Comparison of ENCODE assay signal across 8 cellular contexts in the genomic region with DNA sequence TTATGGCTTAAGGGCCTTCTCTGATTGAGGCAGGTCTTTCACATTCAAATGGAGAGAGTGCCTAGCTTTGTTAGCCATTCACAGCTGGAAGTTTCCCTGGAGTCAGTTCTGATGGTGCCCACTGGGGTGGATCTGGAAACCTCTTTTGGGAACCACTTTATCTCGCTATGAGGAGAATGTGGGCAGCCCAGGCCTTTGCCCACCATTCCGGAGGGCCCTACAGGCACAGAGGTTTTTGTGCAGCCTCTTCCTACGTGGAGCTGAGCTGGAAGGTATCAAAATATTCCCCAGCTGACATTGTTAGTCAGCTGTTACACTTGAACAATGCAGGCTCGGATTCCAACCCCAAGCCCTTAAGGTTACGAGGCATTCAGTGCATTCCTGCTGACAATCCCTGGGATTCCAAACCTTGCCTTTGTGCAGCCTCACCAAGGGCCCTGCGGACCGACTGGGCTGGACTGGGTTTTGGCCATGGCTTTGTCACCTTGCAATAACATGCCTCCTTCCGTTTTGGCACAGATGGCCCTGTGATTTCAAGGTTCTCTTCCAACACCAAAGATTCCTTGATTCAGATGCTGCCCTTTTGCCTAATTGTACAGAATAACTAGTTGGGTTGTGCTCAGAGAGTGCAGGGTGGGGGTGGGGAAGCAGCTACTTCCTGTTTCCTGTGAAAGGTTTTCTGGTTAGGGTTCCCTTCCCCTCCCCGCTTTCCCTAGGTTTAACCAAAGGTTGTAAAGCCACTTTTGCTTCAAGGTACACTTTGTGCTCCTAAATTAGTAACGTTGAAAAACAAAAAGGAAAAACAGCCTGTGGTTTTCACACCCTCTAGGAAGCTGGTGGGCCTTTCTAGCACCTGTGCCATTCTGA. TPM values are rescaled to one million over a fixed set of nuclear protein-coding genes. Genes with fewer than 3 reads are reported as not detected.
DNase-seq lines count a peak whose midpoint lies in the region; ATAC-seq and TF ChIP-seq lines count a peak whose summit lies in the region.

No MANE protein-coding gene starts in this region.

- DNase-seq in NCI-H1417 (lab: John Stamatoyannopoulos, UW) (peak in 2 of 3 experiments; percentile 42 to 70), NCI-H1417 treated with DMSO at 0.1 percent for 48 hours (lab: John Stamatoyannopoulos, UW) (no peak), SJCRH30 (peak; percentile 82 to 83), cardiac fibroblast (ENCODE audit: low read depth in 2 of 2) (peak; percentile 82 to 86), iris pigment epithelial cell (ENCODE audit: low read depth) (peak; percentile 77), NCI-H524 (lab: John Stamatoyannopoulos, UW) (no peak)
- DNase-seq in stimulated activated CD8-positive, alpha-beta memory T cell treated with anti-CD3 and anti-CD28 coated beads, Interleukin-4, amount 100 ng/mL, for 48 hours, result peak; percentile 39

- peaks cover 31% of the 10 kb centered on the region for H3K4me1 ChIP-seq in SJCRH30

- peak; percentile 17 for TF ChIP-seq CTCF in cardiac fibroblast (IDR thresholded peaks at IDR 0.05; ENCODE audit: low read depth, low read length)

- H3K9me3 ChIP-seq in SJCRH30 (replicated peaks), result no peaks in the 10 kb centered on the region

- ATAC-seq in HG02678 (IDR thresholded peaks at IDR 0.05; ENCODE audit: unreplicated experiment), result no peak

- peak overlapping the region; percentile 35 for H3K27ac ChIP-seq in SJCRH30

- no peak overlapping the region for H3K4me3 ChIP-seq in SJCRH30
- H3K4me3 ChIP-seq in cardiac fibroblast (replicated peaks in 1 of 2; ENCODE audit: low read depth in 2 of 2, low read length in 2 of 2), result no peak overlapping the region

- no peaks in the 10 kb centered on the region for H3K27me3 ChIP-seq in SJCRH30

- H3K36me3 ChIP-seq in SJCRH30, result peaks cover 63% of the 10 kb centered on the region

RNA-seq across cellular contexts. Expression of a gene that starts 27.1 kb away (rescaled TPM):
- 202 and 219 TPM in 2 replicates for total RNA-seq in SJCRH30 (2014; rRNA removed; shearing (Covaris generic))

RNA-seq across cellular contexts. Expression of a gene that starts 44.1 kb away (rescaled TPM):
- 19.4 and 21.2 TPM in 2 replicates for total RNA-seq in SJCRH30 (2014; rRNA removed; shearing (Covaris generic))

Comparison
In these comparisons a context has a peak if more than half of its experiments do, and no peak if none do; other contexts are left out.
1. DNase-seq: peak in NCI-H1417 (2 of 3), SJCRH30 (2 of 2), cardiac fibroblast (2 of 2), iris pigment epithelial cell (single experiment) and stimulated activated CD8-positive, alpha-beta memory T cell treated with anti-CD3 and anti-CD28 coated beads, Interleukin-4, amount 100 ng/mL, for 48 hours (single experiment); none in NCI-H1417 treated with DMSO at 0.1 percent for 48 hours (single experiment) and NCI-H524 (0 of 2).